1 cellular context compared by ENCODE assay signal in genomic region chr17:59668816-59669215, GRCh38.
TF ChIP-seq lines count a peak whose summit lies in the region.

No MANE protein-coding gene starts in this region.

TF ChIP-seq in H1, 55 proteins besides CTCF, POLR2A, EP300 and RAD21:
- TF ChIP-seq CHD7 (IDR thresholded peaks at IDR 0.05; ENCODE audit: insufficient replicate concordance, low read length) (no peak), SIN3A (conservative IDR thresholded peaks at IDR 0.05 in 1 of 2, IDR thresholded peaks at IDR 0.05 in 1 of 2; ENCODE audit: low read depth in 1 of 2, low read length in 2 of 2) (no peak), YY1 (IDR thresholded peaks at IDR 0.05; ENCODE audit: low read depth, low read length) (no peak), SP1 (IDR thresholded peaks at IDR 0.05; ENCODE audit: low read depth, low read length) (no peak), GABPA (IDR thresholded peaks at IDR 0.05; ENCODE audit: borderline replicate concordance, insufficient read depth, low read length) (no peak), KDM4A (IDR thresholded peaks at IDR 0.05; ENCODE audit: low read depth, low read length, severe bottlenecking) (no peak)
- TF ChIP-seq, protein P1, sequence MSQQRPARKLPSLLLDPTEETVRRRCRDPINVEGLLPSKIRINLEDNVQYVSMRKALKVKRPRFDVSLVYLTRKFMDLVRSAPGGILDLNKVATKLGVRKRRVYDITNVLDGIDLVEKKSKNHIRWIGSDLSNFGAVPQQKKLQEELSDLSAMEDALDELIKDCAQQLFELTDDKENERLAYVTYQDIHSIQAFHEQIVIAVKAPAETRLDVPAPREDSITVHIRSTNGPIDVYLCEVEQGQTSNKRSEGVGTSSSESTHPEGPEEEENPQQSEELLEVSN (IDR thresholded peaks at IDR 0.05), result no peak
